Comparison of ENCODE assay signal across 1 cellular context in genomic region chr10:73495884-73496674, GRCh38.
TF ChIP-seq lines count a peak whose summit lies in the region.

Gene PPP3CB, minus strand, starts transcription at chr10:73496024. Its CDS starts 135 bp downstream, at chr10:73495889.

TF ChIP-seq in HepG2, 621 proteins besides CTCF, POLR2A, EP300 and RAD21 (continued from another document):
- no peak for TF ChIP-seq ZBTB49 (CRISPR knock-in tag; IDR thresholded peaks at IDR 0.05; ENCODE audit: borderline replicate concordance)
- TF ChIP-seq ATF1 (CRISPR knock-in tag; IDR thresholded peaks at IDR 0.05) = no peak
- TF ChIP-seq AGO1 (IDR thresholded peaks at IDR 0.05; ENCODE audit: low read depth, low read length, poor library complexity, severe bottlenecking) = no peak
- no peak for TF ChIP-seq SPEN (CRISPR knock-in tag; IDR thresholded peaks at IDR 0.05; ENCODE audit: low read depth)
- TF ChIP-seq ZNF34 (CRISPR knock-in tag; IDR thresholded peaks at IDR 0.05; ENCODE audit: borderline replicate concordance) = no peak
- TF ChIP-seq BORCS8-MEF2B (CRISPR knock-in tag; IDR thresholded peaks at IDR 0.05) = no peak
- TF ChIP-seq, protein P1, sequence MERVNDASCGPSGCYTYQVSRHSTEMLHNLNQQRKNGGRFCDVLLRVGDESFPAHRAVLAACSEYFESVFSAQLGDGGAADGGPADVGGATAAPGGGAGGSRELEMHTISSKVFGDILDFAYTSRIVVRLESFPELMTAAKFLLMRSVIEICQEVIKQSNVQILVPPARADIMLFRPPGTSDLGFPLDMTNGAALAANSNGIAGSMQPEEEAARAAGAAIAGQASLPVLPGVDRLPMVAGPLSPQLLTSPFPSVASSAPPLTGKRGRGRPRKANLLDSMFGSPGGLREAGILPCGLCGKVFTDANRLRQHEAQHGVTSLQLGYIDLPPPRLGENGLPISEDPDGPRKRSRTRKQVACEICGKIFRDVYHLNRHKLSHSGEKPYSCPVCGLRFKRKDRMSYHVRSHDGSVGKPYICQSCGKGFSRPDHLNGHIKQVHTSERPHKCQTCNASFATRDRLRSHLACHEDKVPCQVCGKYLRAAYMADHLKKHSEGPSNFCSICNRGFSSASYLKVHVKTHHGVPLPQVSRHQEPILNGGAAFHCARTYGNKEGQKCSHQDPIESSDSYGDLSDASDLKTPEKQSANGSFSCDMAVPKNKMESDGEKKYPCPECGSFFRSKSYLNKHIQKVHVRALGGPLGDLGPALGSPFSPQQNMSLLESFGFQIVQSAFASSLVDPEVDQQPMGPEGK (CRISPR knock-in tag; IDR thresholded peaks at IDR 0.05) = peak; percentile 62; the same call in 1 of the 2 replicates
- TF ChIP-seq TBX3 (IDR thresholded peaks at IDR 0.05; ENCODE audit: borderline replicate concordance) = no peak
- no peak for TF ChIP-seq GTF2F1 (IDR thresholded peaks at IDR 0.05; ENCODE audit: low read length)
- no peak for TF ChIP-seq ZNF713 (CRISPR knock-in tag; IDR thresholded peaks at IDR 0.05)
- no peak for TF ChIP-seq ZNF800 (CRISPR knock-in tag; IDR thresholded peaks at IDR 0.05)
- 0 out of 2 replicates have a peak, but pooled peaks have one; percentile 20 for TF ChIP-seq GFI1 (CRISPR knock-in tag; IDR thresholded peaks at IDR 0.05; ENCODE audit: borderline replicate concordance)
- TF ChIP-seq ZFY (CRISPR knock-in tag; IDR thresholded peaks at IDR 0.05) = no peak
- no peak for TF ChIP-seq ZNF207 (IDR thresholded peaks at IDR 0.05; ENCODE audit: borderline replicate concordance)
- TF ChIP-seq SRY (CRISPR knock-in tag; IDR thresholded peaks at IDR 0.05) = no peak
- TF ChIP-seq ZNF784 (CRISPR knock-in tag; IDR thresholded peaks at IDR 0.05; ENCODE audit: borderline replicate concordance) = no peak
- no peak for TF ChIP-seq JUN (CRISPR knock-in tag; IDR thresholded peaks at IDR 0.05)
- no peak for TF ChIP-seq PITX1 (CRISPR knock-in tag; IDR thresholded peaks at IDR 0.05)
- no peak for TF ChIP-seq ZNF101 (CRISPR knock-in tag; IDR thresholded peaks at IDR 0.05; ENCODE audit: borderline replicate concordance, low read depth)
- TF ChIP-seq ZNF10 (CRISPR knock-in tag; IDR thresholded peaks at IDR 0.05; ENCODE audit: borderline replicate concordance, low read depth) = no peak
- TF ChIP-seq ZNF251 (CRISPR knock-in tag; IDR thresholded peaks at IDR 0.05) = no peak
- TF ChIP-seq ZNF558 (CRISPR knock-in tag; IDR thresholded peaks at IDR 0.05; ENCODE audit: borderline replicate concordance) = no peak
- TF ChIP-seq EEA1 (CRISPR knock-in tag; IDR thresholded peaks at IDR 0.05; ENCODE audit: borderline replicate concordance) = no peak
- no peak for TF ChIP-seq RNF2 (conservative IDR thresholded peaks at IDR 0.05; ENCODE audit: low read depth)
- TF ChIP-seq AHR (CRISPR knock-in tag; IDR thresholded peaks at IDR 0.05) = no peak
- TF ChIP-seq ZNF83 (CRISPR knock-in tag; IDR thresholded peaks at IDR 0.05; ENCODE audit: borderline replicate concordance) = no peak
- TF ChIP-seq CBX2 (IDR thresholded peaks at IDR 0.05; ENCODE audit: low read depth, low read length) = no peak
- no peak for TF ChIP-seq CBX2 (CRISPR knock-in tag; IDR thresholded peaks at IDR 0.05; ENCODE audit: low read depth)
- TF ChIP-seq CBX1 (IDR thresholded peaks at IDR 0.05; ENCODE audit: low read depth) = no peak
- TF ChIP-seq CREM (IDR thresholded peaks at IDR 0.05) = peak; percentile 36; the same call in 1 of the 2 replicates
- TF ChIP-seq CREM (CRISPR knock-in tag; IDR thresholded peaks at IDR 0.05) = no peak
- no peak; the same call in 1 of the 2 replicates for TF ChIP-seq SRF (IDR thresholded peaks at IDR 0.05; ENCODE audit: low read depth, low read length)
- TF ChIP-seq ZUFSP (CRISPR knock-in tag; IDR thresholded peaks at IDR 0.05; ENCODE audit: borderline replicate concordance) = no peak
- TF ChIP-seq EED (CRISPR knock-in tag; IDR thresholded peaks at IDR 0.05) = no peak
- TF ChIP-seq ZFAT (CRISPR knock-in tag; conservative IDR thresholded peaks at IDR 0.05) = no peak
- TF ChIP-seq, protein P2, sequence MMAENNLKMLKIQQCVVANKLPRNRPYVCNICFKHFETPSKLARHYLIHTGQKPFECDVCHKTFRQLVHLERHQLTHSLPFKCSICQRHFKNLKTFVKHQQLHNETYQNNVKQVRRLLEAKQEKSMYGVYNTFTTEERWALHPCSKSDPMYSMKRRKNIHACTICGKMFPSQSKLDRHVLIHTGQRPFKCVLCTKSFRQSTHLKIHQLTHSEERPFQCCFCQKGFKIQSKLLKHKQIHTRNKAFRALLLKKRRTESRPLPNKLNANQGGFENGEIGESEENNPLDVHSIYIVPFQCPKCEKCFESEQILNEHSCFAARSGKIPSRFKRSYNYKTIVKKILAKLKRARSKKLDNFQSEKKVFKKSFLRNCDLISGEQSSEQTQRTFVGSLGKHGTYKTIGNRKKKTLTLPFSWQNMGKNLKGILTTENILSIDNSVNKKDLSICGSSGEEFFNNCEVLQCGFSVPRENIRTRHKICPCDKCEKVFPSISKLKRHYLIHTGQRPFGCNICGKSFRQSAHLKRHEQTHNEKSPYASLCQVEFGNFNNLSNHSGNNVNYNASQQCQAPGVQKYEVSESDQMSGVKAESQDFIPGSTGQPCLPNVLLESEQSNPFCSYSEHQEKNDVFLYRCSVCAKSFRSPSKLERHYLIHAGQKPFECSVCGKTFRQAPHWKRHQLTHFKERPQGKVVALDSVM (CRISPR knock-in tag; IDR thresholded peaks at IDR 0.05) = 0 out of 2 replicates have a peak, but pooled peaks have one; percentile 16
- no peak for TF ChIP-seq ZNF468 (CRISPR knock-in tag; IDR thresholded peaks at IDR 0.05)
- TF ChIP-seq, protein P3, sequence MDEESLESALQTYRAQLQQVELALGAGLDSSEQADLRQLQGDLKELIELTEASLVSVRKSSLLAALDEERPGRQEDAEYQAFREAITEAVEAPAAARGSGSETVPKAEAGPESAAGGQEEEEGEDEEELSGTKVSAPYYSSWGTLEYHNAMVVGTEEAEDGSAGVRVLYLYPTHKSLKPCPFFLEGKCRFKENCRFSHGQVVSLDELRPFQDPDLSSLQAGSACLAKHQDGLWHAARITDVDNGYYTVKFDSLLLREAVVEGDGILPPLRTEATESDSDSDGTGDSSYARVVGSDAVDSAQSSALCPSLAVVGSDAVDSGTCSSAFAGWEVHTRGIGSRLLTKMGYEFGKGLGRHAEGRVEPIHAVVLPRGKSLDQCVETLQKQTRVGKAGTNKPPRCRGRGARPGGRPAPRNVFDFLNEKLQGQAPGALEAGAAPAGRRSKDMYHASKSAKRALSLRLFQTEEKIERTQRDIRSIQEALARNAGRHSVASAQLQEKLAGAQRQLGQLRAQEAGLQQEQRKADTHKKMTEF (CRISPR knock-in tag; IDR thresholded peaks at IDR 0.05) = no peak; the same call in 1 of the 2 replicates
- no peak for TF ChIP-seq ATAD3A (CRISPR knock-in tag; IDR thresholded peaks at IDR 0.05)
- TF ChIP-seq ZNF460 (CRISPR knock-in tag; IDR thresholded peaks at IDR 0.05; ENCODE audit: borderline replicate concordance) = no peak
- no peak for TF ChIP-seq HOXA9 (CRISPR knock-in tag; IDR thresholded peaks at IDR 0.05; ENCODE audit: borderline replicate concordance)
- no peak for TF ChIP-seq FOXA1 (IDR thresholded peaks at IDR 0.05)
- no peak for TF ChIP-seq FOXA1 (CRISPR knock-in tag; IDR thresholded peaks at IDR 0.05)
- peak; percentile 84 for TF ChIP-seq ZNF281 (CRISPR knock-in tag; IDR thresholded peaks at IDR 0.05; ENCODE audit: borderline replicate concordance)
- no peak for TF ChIP-seq MEF2D (CRISPR knock-in tag; IDR thresholded peaks at IDR 0.05)
- no peak for TF ChIP-seq CEBPB (IDR thresholded peaks at IDR 0.05; ENCODE audit: borderline replicate concordance, low read depth, low read length)
